ENCODE assay signal across 1 cellular context in genomic region chr7:94004024-94004945, GRCh38.
TF ChIP-seq lines count a peak whose summit lies in the region.

Gene BET1, minus strand, starts transcription at chr7:94004355. Its CDS starts 139 bp downstream, at chr7:94004216.

TF ChIP-seq in HepG2, 621 proteins besides CTCF, POLR2A, EP300 and RAD21 (continued from another document and continues in another):
- TF ChIP-seq ZSCAN20 (CRISPR knock-in tag; IDR thresholded peaks at IDR 0.05; ENCODE audit: borderline replicate concordance) (no peak), GABPA (IDR thresholded peaks at IDR 0.05; ENCODE audit: low read depth, low read length) (no peak), GABPA (CRISPR knock-in tag; IDR thresholded peaks at IDR 0.05; ENCODE audit: low read depth) (peak; percentile 82), ZNF503 (CRISPR knock-in tag; IDR thresholded peaks at IDR 0.05) (no peak), ZNF646 (CRISPR knock-in tag; IDR thresholded peaks at IDR 0.05) (no peak), SNAI1 (CRISPR knock-in tag; IDR thresholded peaks at IDR 0.05; ENCODE audit: borderline replicate concordance) (no peak), SP5 (CRISPR knock-in tag; IDR thresholded peaks at IDR 0.05; ENCODE audit: borderline replicate concordance, low read depth) (no peak), NPAS2 (CRISPR knock-in tag; IDR thresholded peaks at IDR 0.05; ENCODE audit: borderline replicate concordance) (no peak), ZC3H4 (CRISPR knock-in tag; IDR thresholded peaks at IDR 0.05; ENCODE audit: borderline replicate concordance) (no peak), AHDC1 (CRISPR knock-in tag; IDR thresholded peaks at IDR 0.05; ENCODE audit: borderline replicate concordance) (no peak), SMARCE1 (IDR thresholded peaks at IDR 0.05; ENCODE audit: borderline replicate concordance) (no peak), ATF7-NPFF (CRISPR knock-in tag; IDR thresholded peaks at IDR 0.05; ENCODE audit: low read depth) (no peak), ZSCAN25 (CRISPR knock-in tag; IDR thresholded peaks at IDR 0.05) (no peak), HES4 (CRISPR knock-in tag; IDR thresholded peaks at IDR 0.05; ENCODE audit: borderline replicate concordance) (peak; percentile 62; the same call in 1 of the 2 replicates), ZNF18 (CRISPR knock-in tag; IDR thresholded peaks at IDR 0.05; ENCODE audit: insufficient replicate concordance) (peak; percentile 53), ZNF274 (CRISPR knock-in tag; IDR thresholded peaks at IDR 0.05) (peak; percentile 85; the same call in 1 of the 2 replicates), ZNF567 (CRISPR knock-in tag; IDR thresholded peaks at IDR 0.05; ENCODE audit: borderline replicate concordance) (no peak), ZKSCAN8 (CRISPR knock-in tag; IDR thresholded peaks at IDR 0.05; ENCODE audit: borderline replicate concordance) (no peak), ZXDC (CRISPR knock-in tag; IDR thresholded peaks at IDR 0.05) (no peak), RCOR2 (CRISPR knock-in tag; IDR thresholded peaks at IDR 0.05) (no peak), PBX3 (CRISPR knock-in tag; IDR thresholded peaks at IDR 0.05; ENCODE audit: borderline replicate concordance) (no peak), NFE2L1 (CRISPR knock-in tag; IDR thresholded peaks at IDR 0.05; ENCODE audit: borderline replicate concordance) (no peak), ZNF33B (CRISPR knock-in tag; IDR thresholded peaks at IDR 0.05) (no peak), TFAP4 (IDR thresholded peaks at IDR 0.05; ENCODE audit: borderline replicate concordance, low read depth) (no peak), TBL1XR1 (IDR thresholded peaks at IDR 0.05; ENCODE audit: borderline replicate concordance, low read length, partially characterized antibody) (no peak), ZNF614 (CRISPR knock-in tag; IDR thresholded peaks at IDR 0.05; ENCODE audit: borderline replicate concordance) (0 out of 2 replicates have a peak, but pooled peaks have one; percentile 21), YEATS4 (CRISPR knock-in tag; IDR thresholded peaks at IDR 0.05; ENCODE audit: borderline replicate concordance) (peak; percentile 92), ZSCAN9 (CRISPR knock-in tag; IDR thresholded peaks at IDR 0.05; ENCODE audit: borderline replicate concordance) (0 out of 2 replicates have a peak, but pooled peaks have one; percentile 50), ZNF326 (CRISPR knock-in tag; IDR thresholded peaks at IDR 0.05; ENCODE audit: borderline replicate concordance) (no peak), CAMTA2 (CRISPR knock-in tag; IDR thresholded peaks at IDR 0.05; ENCODE audit: borderline replicate concordance) (no peak; the same call in 1 of the 2 replicates), CC2D1A (CRISPR knock-in tag; IDR thresholded peaks at IDR 0.05) (no peak), KLF13 (CRISPR knock-in tag; IDR thresholded peaks at IDR 0.05) (no peak), TGIF2 (CRISPR knock-in tag; IDR thresholded peaks at IDR 0.05) (no peak), ZNF513 (CRISPR knock-in tag; conservative IDR thresholded peaks at IDR 0.05) (no peak), MLLT10 (CRISPR knock-in tag; IDR thresholded peaks at IDR 0.05) (no peak)
